Comparison of ENCODE assay signal across 19 cellular contexts in genomic region chr1:9861371-9861770, GRCh38. TPM values are rescaled to one million over a fixed set of nuclear protein-coding genes. Genes with fewer than 3 reads are reported as not detected.
DNase-seq lines count a peak whose midpoint lies in the region; ATAC-seq, FAIRE-seq and TF ChIP-seq lines count a peak whose summit lies in the region.
"Had no signal": no experiment of that assay in that cellular context is flagged by ENCODE, and none has a peak within 500 bp of the region (broad histone marks: within the 10 kb centered on the region; RNA-seq: fewer than 3 reads in every experiment).

No MANE protein-coding gene starts in this region.

- H3K27ac ChIP-seq in H1 (ENCODE audit: low read depth, low read length), result no peak overlapping the region
- H3K27ac ChIP-seq: breast epithelium, esophagus squamous epithelium, lower lobe of right lung, pancreas, sigmoid colon had no signal

- H3K4ac ChIP-seq in H1 (replicated peaks; ENCODE audit: insufficient read length, low read depth, low read length), result no peak overlapping the region

- H3K4me3 Mint-ChIP-seq in naive thymus-derived CD8-positive, alpha-beta T cell, result no peak overlapping the region
- H3K4me3 Mint-ChIP-seq: activated CD8-positive, alpha-beta memory T cell treated with anti-CD3 and anti-CD28 coated beads, Interleukin-2, amount 10 ng/mL, durations not matched to agents 7 days and 5 days; activated naive CD8-positive, alpha-beta T cell treated with anti-CD3 and anti-CD28 coated beads, Interleukin-2, amount 50 U/mL, for 24 hours; immature natural killer cell had no signal

- no peaks in the 10 kb centered on the region for H3K9me3 Mint-ChIP-seq in naive thymus-derived CD8-positive, alpha-beta T cell
- H3K9me3 Mint-ChIP-seq: activated naive CD8-positive, alpha-beta T cell treated with anti-CD3 and anti-CD28 coated beads, Interleukin-2, amount 50 U/mL, for 24 hours; activated T-helper 2 cell treated with anti-CD3 and anti-CD28 coated beads, Interferon-gamma antibody, Interleukin-2, Interleukin-4, amounts not matched to agents 10 μg/mL and 5 μg/mL and 100 μg/mL, durations not matched to agents 14 hours and 24 hours and 36 hours had no signal

- TF ChIP-seq POLR2A in GM12891 (IDR thresholded peaks at IDR 0.05; ENCODE audit: low read depth, low read length) (no peak), H1 (IDR thresholded peaks at IDR 0.05; ENCODE audit: control extremely low read depth in 1 of 2, low read depth in 2 of 2, low read length in 2 of 2) (no peak)

- H3K27me3 Mint-ChIP-seq in naive thymus-derived CD8-positive, alpha-beta T cell, result no peaks in the 10 kb centered on the region
- H3K27me3 Mint-ChIP-seq: activated CD8-positive, alpha-beta memory T cell treated with anti-CD3 and anti-CD28 coated beads, Interleukin-2, amount 10 ng/mL, durations not matched to agents 7 days and 5 days; activated naive CD8-positive, alpha-beta T cell treated with anti-CD3 and anti-CD28 coated beads, Interleukin-2, amount 50 U/mL, for 24 hours had no signal

- CTCF ChIA-PET in H1 (lab: Charles Lee; ENCODE audit: partially characterized antibody), result interaction anchor here (0.9 to 17.3 kb wide), 23 partner anchors 8 to 278 kb away, joined by 3 to 312 read pairs (median 5); no protein-coding TSS in a partner anchor

- no peak overlapping the region for H3K14ac ChIP-seq in H1 (ENCODE audit: insufficient read length)

- FAIRE-seq in GM12891 (lab: Jason Lieb, UNC) (peak; percentile 35), H1 (lab: Jason Lieb, UNC) (no peak)
- FAIRE-seq: pancreas had no signal

- H3K36me3 Mint-ChIP-seq in naive thymus-derived CD8-positive, alpha-beta T cell, result peaks cover 0 to 7% (median 4%) of the 10 kb centered on the region in 3 donors
- H3K36me3 Mint-ChIP-seq: activated CD8-positive, alpha-beta memory T cell treated with anti-CD3 and anti-CD28 coated beads, Interleukin-2, amount 10 ng/mL, durations not matched to agents 7 days and 5 days had no signal

- H2BK15ac ChIP-seq in H1 (ENCODE audit: low read length), result no peak overlapping the region

- peaks cover 0 to 3% (median 0%) of the 10 kb centered on the region in 4 experiments; a peak in 2 of 8 replicates for H3K36me3 ChIP-seq in H1 (ENCODE audit: control insufficient read depth in 2 of 4, insufficient read depth in 4 of 4, low read length in 3 of 4)
- H3K36me3 ChIP-seq: breast epithelium, pancreas had no signal

- H2BK120ac ChIP-seq in H1 (replicated peaks; ENCODE audit: low read depth, low read length), result no peak overlapping the region

- H3K4me3 ChIP-seq in H1 (ENCODE audit: extremely low read depth in 1 of 4, insufficient read depth in 2 of 4, low read depth in 3 of 4, low read length in 4 of 4), result no peak overlapping the region
- H3K4me3 ChIP-seq: breast epithelium, esophagus squamous epithelium, lower lobe of right lung, pancreas, sigmoid colon had no signal

- H4K8ac ChIP-seq in H1 (ENCODE audit: extremely low read depth, insufficient read depth, low read length), result no peak overlapping the region

- no peak overlapping the region for H2BK20ac ChIP-seq in H1 (ENCODE audit: low read length)

- no peaks in the 10 kb centered on the region for H4K20me1 ChIP-seq in H1 (replicated peaks in 1 of 2; ENCODE audit: control insufficient read depth in 1 of 2, insufficient read depth in 2 of 2, low read length in 2 of 2)

- no peak overlapping the region for H2BK12ac ChIP-seq in H1 (ENCODE audit: low read depth, low read length)

- H3K4me2 ChIP-seq in H1 (ENCODE audit: insufficient read depth in 1 of 2, low read depth in 2 of 2, low read length in 2 of 2), result no peak overlapping the region

- H3K27me3 ChIP-seq in H1 (replicated peaks in 1 of 4; ENCODE audit: control insufficient read depth in 3 of 4, extremely low read depth in 1 of 4, insufficient read depth in 3 of 4, low read length in 3 of 4), result no peaks in the 10 kb centered on the region
- H3K27me3 ChIP-seq: breast epithelium, esophagus squamous epithelium, pancreas, sigmoid colon had no signal

- H4K5ac ChIP-seq in H1 (ENCODE audit: insufficient read length, low read depth, low read length), result no peak overlapping the region

- POLR2A ChIA-PET in H1 (lab: Charles Lee; ENCODE audit: partially characterized antibody), result interaction anchor here (1.0 to 1.5 kb wide), 3 partner anchors 13 to 82 kb away, joined by 3 to 4 read pairs (median 3); partner anchors contain the start of genes LZIC and NMNAT1
- POLR2A ChIA-PET in naive thymus-derived CD8-positive, alpha-beta T cell (lab: Charles Lee), result interaction anchor here (1.0 kb wide), 1 partner anchor 230 kb away, joined by 3 read pairs; no protein-coding TSS in a partner anchor

- no peak overlapping the region for H2AFZ ChIP-seq in H1 (ENCODE audit: low read length)

- H3K27ac Mint-ChIP-seq in naive thymus-derived CD8-positive, alpha-beta T cell, result no peak overlapping the region
- H3K27ac Mint-ChIP-seq: activated CD8-positive, alpha-beta memory T cell treated with anti-CD3 and anti-CD28 coated beads, Interleukin-2, amount 10 ng/mL, durations not matched to agents 7 days and 5 days; activated naive CD8-positive, alpha-beta T cell treated with anti-CD3 and anti-CD28 coated beads, Interleukin-2, amount 50 U/mL, for 24 hours; activated T-helper 2 cell treated with anti-CD3 and anti-CD28 coated beads, Interferon-gamma antibody, Interleukin-2, Interleukin-4, amounts not matched to agents 10 μg/mL and 5 μg/mL and 100 μg/mL, durations not matched to agents 14 hours and 24 hours and 36 hours; immature natural killer cell had no signal

- no peak for TF ChIP-seq EP300 in H1 (IDR thresholded peaks at IDR 0.05; ENCODE audit: borderline replicate concordance in 1 of 2, low read depth in 2 of 2, low read length in 2 of 2)

- DNase-seq in D341Med (ENCODE audit: low spot score) (peak; percentile 81), GM12891 (ENCODE audit: insufficient read length, low spot score) (no peak), NCI-H82 (lab: John Stamatoyannopoulos, UW) (peak; percentile 95), H1 (ENCODE audit: low read depth in 1 of 2, low spot score in 2 of 2) (no peak), cerebellum (ENCODE audit: low spot score) (no peak)
- DNase-seq in naive thymus-derived CD8-positive, alpha-beta T cell, result no peak
- DNase-seq in stimulated activated CD4-positive, alpha-beta T cell treated with anti-CD3 and anti-CD28 coated beads, Interleukin-12 subunit alpha, Interleukin-12 subunit beta, amount 100 ng/mL, for 4 hours, result no peak
- DNase-seq: activated CD8-positive, alpha-beta memory T cell treated with anti-CD3 and anti-CD28 coated beads, Interleukin-2, amount 10 ng/mL, durations not matched to agents 7 days and 5 days; activated naive CD8-positive, alpha-beta T cell treated with anti-CD3 and anti-CD28 coated beads, Interleukin-2, amount 50 U/mL, for 24 hours; esophagus squamous epithelium; immature natural killer cell; lower lobe of right lung; NCI-H2107; NK-92 treated with Interleukin-12 subunit alpha and Interleukin-12 subunit beta, amount 100 ng/mL, for 24 hours; sigmoid colon had no signal

- H3K4me1 Mint-ChIP-seq in naive thymus-derived CD8-positive, alpha-beta T cell, result peaks cover 0 to 4% (median 0%) of the 10 kb centered on the region in 4 donors
- H3K4me1 Mint-ChIP-seq: immature natural killer cell had no signal

- TF ChIP-seq CTCF in H1 (IDR thresholded peaks at IDR 0.05; ENCODE audit: control extremely low read depth in 1 of 3, insufficient read depth in 1 of 3, low read depth in 1 of 3, low read length in 3 of 3), result peak; percentile 47 to 53 (median 48)

- no peaks in the 10 kb centered on the region for H3K9me3 ChIP-seq in H1 (ENCODE audit: insufficient read depth in 2 of 2, low read depth in 1 of 2, low read length in 1 of 2)
- H3K9me3 ChIP-seq: breast epithelium, esophagus squamous epithelium, lower lobe of right lung, pancreas, sigmoid colon had no signal

- ATAC-seq in naive thymus-derived CD8-positive, alpha-beta T cell, result no peak
- ATAC-seq in HG03175 (IDR thresholded peaks at IDR 0.05; ENCODE audit: unreplicated experiment), result no peak
- ATAC-seq: activated CD8-positive, alpha-beta memory T cell treated with anti-CD3 and anti-CD28 coated beads, Interleukin-2, amount 10 ng/mL, durations not matched to agents 7 days and 5 days; activated naive CD8-positive, alpha-beta T cell treated with anti-CD3 and anti-CD28 coated beads, Interleukin-2, amount 50 U/mL, for 24 hours; lower lobe of right lung had no signal

- WGBS in H1 (ENCODE audit: extremely low coverage in 1 of 2, insufficient coverage in 1 of 2, insufficient read length in 1 of 2, insufficient replicate concordance in 2 of 2, low coverage in 1 of 2, low lambda C conversion rate in 2 of 2, missing lambda C conversion rate in 1 of 2), 2 experiments, result 78% methylated on average over 7 of the region's 8 CpGs; no CpG with 5 or more reads in 1 of the 2 experiments

- no peak overlapping the region for H2AK5ac ChIP-seq in H1 (ENCODE audit: low read depth, low read length)

- no peak overlapping the region for H3K18ac ChIP-seq in H1 (ENCODE audit: extremely low read depth, low read length)

- peaks cover 0 to 9% (median 7%) of the 10 kb centered on the region in 4 experiments; a peak in 6 of 7 replicates for H3K4me1 ChIP-seq in H1 (replicated peaks in 1 of 4; ENCODE audit: control insufficient read depth in 3 of 4, insufficient read depth in 4 of 4, low read length in 3 of 4)
- H3K4me1 ChIP-seq: lower lobe of right lung, pancreas had no signal

- no peak overlapping the region for H4K91ac ChIP-seq in H1 (replicated peaks; ENCODE audit: insufficient read length, low read length)

- H3K79me2 ChIP-seq in H1 (ENCODE audit: control insufficient read depth in 1 of 2, insufficient read depth in 2 of 2, low read length in 2 of 2), result no peaks in the 10 kb centered on the region

- no peaks in the 10 kb centered on the region for H3K23me2 ChIP-seq in H1 (ENCODE audit: low read depth, low read length)

- H3K56ac ChIP-seq in H1 (replicated peaks; ENCODE audit: insufficient read length, low read depth, low read length), result no peak overlapping the region

- no peak overlapping the region for H3K9ac ChIP-seq in H1 (replicated peaks in 1 of 4; ENCODE audit: extremely low read depth in 1 of 4, low read depth in 3 of 4, low read length in 3 of 4)

- H2BK5ac ChIP-seq in H1 (ENCODE audit: low read depth, low read length), result no peak overlapping the region

- H3K23ac ChIP-seq in H1 (ENCODE audit: insufficient read length), result no peak overlapping the region

- peak; percentile 45 to 64 for TF ChIP-seq RAD21 in H1 (IDR thresholded peaks at IDR 0.05 in 1 of 2, conservative IDR thresholded peaks at IDR 0.05 in 1 of 2; ENCODE audit: low read depth in 2 of 2, low read length in 2 of 2)

- no peaks in the 10 kb centered on the region for H3K79me1 ChIP-seq in H1 (ENCODE audit: low read depth, low read length)

RNA-seq across cellular contexts. Expression of gene CLSTN1, which starts 37.6 kb away (rescaled TPM):
- polyA plus RNA-seq in GM12891 (2012; ENCODE audit: low read depth, missing spikeins), result 34.9 TPM
- total RNA-seq in H1 (2021; fragmentation: NEBNext Ultra II Directional; extraction: Animal tissue kit (Norgen Biotek cat#: 25700)), result 97.4 and 99.0 TPM in 2 replicates
- polyA plus RNA-seq in H1 (2011; rRNA removed), result 34.2 and 55.4 TPM in 2 replicates
- polyA plus RNA-seq in H1 (2011; cell fraction: cytosol; rRNA removed), result 38.7 TPM
- polyA plus RNA-seq in H1 (2011; cell fraction: nucleus; rRNA removed), result 87.5 TPM
- 78.7 to 109 TPM (median 97.3 TPM) in 4 replicates for polyA plus RNA-seq in H1 (2012, experiment 1 of 2)
- 84.4 TPM for polyA plus RNA-seq in H1 (2012, experiment 2 of 2)
- 126 TPM for polyA plus RNA-seq in H1 (2013, experiment 1 of 2)
- 110 TPM for polyA plus RNA-seq in H1 (2013, experiment 2 of 2)
- polyA minus RNA-seq in H1 (2011; rRNA and poly(A)+ RNA removed), result 42.8 and 45.5 TPM in 2 replicates
- 54.3 TPM for polyA minus RNA-seq in H1 (2011; cell fraction: cytosol; rRNA and poly(A)+ RNA removed)
- 31.1 TPM for polyA minus RNA-seq in H1 (2011; cell fraction: nucleus; rRNA and poly(A)+ RNA removed)
- 10 to 100 TPM; 62.9 to 63.1 TPM for total RNA-seq in naive thymus-derived CD8-positive, alpha-beta T cell
- polyA plus RNA-seq in naive thymus-derived CD8-positive, alpha-beta T cell, result 10 to 100 TPM; 10.7 to 32.3 (median 12.9) TPM
- 94.4 TPM for total RNA-seq in cerebellum

RNA-seq across cellular contexts. Expression of gene CTNNBIP1, which starts 48.7 kb away (rescaled TPM):
- 15.6 TPM for polyA plus RNA-seq in GM12891 (2012; ENCODE audit: low read depth, missing spikeins)
- 46.6 and 49.5 TPM in 2 replicates for total RNA-seq in H1 (2021; fragmentation: NEBNext Ultra II Directional; extraction: Animal tissue kit (Norgen Biotek cat#: 25700))
- polyA plus RNA-seq in H1 (2011; rRNA removed), result 40.9 and 48.8 TPM in 2 replicates
- polyA plus RNA-seq in H1 (2011; cell fraction: cytosol; rRNA removed), result 50.8 TPM
- 37.8 TPM for polyA plus RNA-seq in H1 (2011; cell fraction: nucleus; rRNA removed)
- polyA plus RNA-seq in H1 (2012, experiment 1 of 2), result 29.8 to 63.7 TPM (median 56.8 TPM) in 4 replicates
- 31.9 TPM for polyA plus RNA-seq in H1 (2012, experiment 2 of 2)
- 27.0 TPM for polyA plus RNA-seq in H1 (2013, experiment 1 of 2)
- 29.6 TPM for polyA plus RNA-seq in H1 (2013, experiment 2 of 2)
- polyA minus RNA-seq in H1 (2011; rRNA and poly(A)+ RNA removed), result 21.0 and 32.7 TPM in 2 replicates
- 36.7 TPM for polyA minus RNA-seq in H1 (2011; cell fraction: cytosol; rRNA and poly(A)+ RNA removed)
- 18.3 TPM for polyA minus RNA-seq in H1 (2011; cell fraction: nucleus; rRNA and poly(A)+ RNA removed)
- total RNA-seq in naive thymus-derived CD8-positive, alpha-beta T cell, result 1 to 10 TPM; 7.5 to 8.9 TPM
- 10 to 100 TPM in 1 of 3 donors, 1 to 10 TPM in 2; 7.0 to 17.1 (median 9.9) TPM for polyA plus RNA-seq in naive thymus-derived CD8-positive, alpha-beta T cell
- total RNA-seq in cerebellum, result 22.4 TPM

Comparison
In these comparisons a context has a peak if more than half of its experiments do, and no peak if none do; other contexts are left out.
1. DNase-seq: peak in D341Med (single experiment) and NCI-H82 (single experiment); none in GM12891 (single experiment), H1 (0 of 2), naive thymus-derived CD8-positive, alpha-beta T cell (0 of 10), stimulated activated CD4-positive, alpha-beta T cell treated with anti-CD3 and anti-CD28 coated beads, Interleukin-12 subunit alpha, Interleukin-12 subunit beta, amount 100 ng/mL, for 4 hours (single experiment) and cerebellum (single experiment).